In genomic region chr2:196259507-196260481, GRCh38 we compare ENCODE assay signal across 1 cellular context.
TF ChIP-seq lines count a peak whose summit lies in the region.

No MANE protein-coding gene starts in this region.

TF ChIP-seq in K562, 482 proteins besides CTCF, POLR2A, EP300 and RAD21 (continued from another document and continues in another):
- TF ChIP-seq, protein P1, sequence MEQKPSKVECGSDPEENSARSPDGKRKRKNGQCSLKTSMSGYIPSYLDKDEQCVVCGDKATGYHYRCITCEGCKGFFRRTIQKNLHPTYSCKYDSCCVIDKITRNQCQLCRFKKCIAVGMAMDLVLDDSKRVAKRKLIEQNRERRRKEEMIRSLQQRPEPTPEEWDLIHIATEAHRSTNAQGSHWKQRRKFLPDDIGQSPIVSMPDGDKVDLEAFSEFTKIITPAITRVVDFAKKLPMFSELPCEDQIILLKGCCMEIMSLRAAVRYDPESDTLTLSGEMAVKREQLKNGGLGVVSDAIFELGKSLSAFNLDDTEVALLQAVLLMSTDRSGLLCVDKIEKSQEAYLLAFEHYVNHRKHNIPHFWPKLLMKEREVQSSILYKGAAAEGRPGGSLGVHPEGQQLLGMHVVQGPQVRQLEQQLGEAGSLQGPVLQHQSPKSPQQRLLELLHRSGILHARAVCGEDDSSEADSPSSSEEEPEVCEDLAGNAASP (IDR thresholded peaks at IDR 0.05) = no peak
- TF ChIP-seq ZNF57 (CRISPR knock-in tag; IDR thresholded peaks at IDR 0.05) (no peak), RFX7 (CRISPR knock-in tag; IDR thresholded peaks at IDR 0.05) (no peak), MCM2 (IDR thresholded peaks at IDR 0.05; ENCODE audit: low read depth) (no peak), ZNF175 (CRISPR knock-in tag; IDR thresholded peaks at IDR 0.05; ENCODE audit: low read depth) (0 out of 2 replicates have a peak, but pooled peaks have one; percentile 20), RCOR1 (IDR thresholded peaks at IDR 0.05; ENCODE audit: borderline replicate concordance in 1 of 2, low read depth in 2 of 2, low read length in 2 of 2) (peak in 1 of 2 experiments; percentile 59; a peak in 1 of 4 replicates), CCNT2 (IDR thresholded peaks at IDR 0.05; ENCODE audit: borderline replicate concordance, extremely low read depth, insufficient read length, low read depth, low read length) (peak; percentile 45), JUN (IDR thresholded peaks at IDR 0.05; ENCODE audit: borderline replicate concordance, low read depth, low read length) (peak; percentile 58; the same call in 1 of the 2 replicates), JUN (CRISPR knock-in tag; IDR thresholded peaks at IDR 0.05; ENCODE audit: borderline replicate concordance) (no peak), FOXA3 (CRISPR knock-in tag; conservative IDR thresholded peaks at IDR 0.05 in 1 of 2, IDR thresholded peaks at IDR 0.05 in 1 of 2) (peak in 1 of 2 experiments; percentile 73; a peak in 2 of 4 replicates), POLR3G (IDR thresholded peaks at IDR 0.05; ENCODE audit: extremely low read depth, insufficient read length, insufficient replicate concordance) (no peak), ZFP30 (CRISPR knock-in tag; IDR thresholded peaks at IDR 0.05; ENCODE audit: borderline replicate concordance) (no peak), HNRNPL (IDR thresholded peaks at IDR 0.05; ENCODE audit: low read depth, low read length) (no peak), ZC3H4 (CRISPR knock-in tag; IDR thresholded peaks at IDR 0.05; ENCODE audit: borderline replicate concordance) (no peak), EGR1 (conservative IDR thresholded peaks at IDR 0.05) (no peak), BRCA1 (IDR thresholded peaks at IDR 0.05) (no peak), BRCA1 (CRISPR knock-in tag; IDR thresholded peaks at IDR 0.05) (no peak), MAFK (IDR thresholded peaks at IDR 0.05; ENCODE audit: low read length) (no peak), NCOR1 (IDR thresholded peaks at IDR 0.05) (peak; percentile 50), DDX20 (tag; IDR thresholded peaks at IDR 0.05; ENCODE audit: low read depth) (no peak), E4F1 (CRISPR knock-in tag; IDR thresholded peaks at IDR 0.05; ENCODE audit: borderline replicate concordance) (no peak), TAL1 (IDR thresholded peaks at IDR 0.05) (peak; percentile 56; the same call in 1 of the 2 replicates), RBM15 (IDR thresholded peaks at IDR 0.05; ENCODE audit: insufficient read depth, low read length) (no peak), BHLHE40 (IDR thresholded peaks at IDR 0.05; ENCODE audit: low read length) (no peak), NUFIP1 (IDR thresholded peaks at IDR 0.05; ENCODE audit: partially characterized antibody) (no peak), HMG20B (CRISPR knock-in tag; IDR thresholded peaks at IDR 0.05) (no peak), SMARCE1 (IDR thresholded peaks at IDR 0.05) (peak; percentile 87), CHD2 (IDR thresholded peaks at IDR 0.05; ENCODE audit: low read depth, low read length) (no peak), GABPA (tag; conservative IDR thresholded peaks at IDR 0.05; ENCODE audit: low read depth) (peak; percentile 26; the same call in 1 of the 2 replicates)
- TF ChIP-seq, protein P2, sequence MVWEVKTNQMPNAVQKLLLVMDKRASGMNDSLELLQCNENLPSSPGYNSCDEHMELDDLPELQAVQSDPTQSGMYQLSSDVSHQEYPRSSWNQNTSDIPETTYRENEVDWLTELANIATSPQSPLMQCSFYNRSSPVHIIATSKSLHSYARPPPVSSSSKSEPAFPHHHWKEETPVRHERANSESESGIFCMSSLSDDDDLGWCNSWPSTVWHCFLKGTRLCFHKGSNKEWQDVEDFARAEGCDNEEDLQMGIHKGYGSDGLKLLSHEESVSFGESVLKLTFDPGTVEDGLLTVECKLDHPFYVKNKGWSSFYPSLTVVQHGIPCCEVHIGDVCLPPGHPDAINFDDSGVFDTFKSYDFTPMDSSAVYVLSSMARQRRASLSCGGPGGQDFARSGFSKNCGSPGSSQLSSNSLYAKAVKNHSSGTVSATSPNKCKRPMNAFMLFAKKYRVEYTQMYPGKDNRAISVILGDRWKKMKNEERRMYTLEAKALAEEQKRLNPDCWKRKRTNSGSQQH (CRISPR knock-in tag; IDR thresholded peaks at IDR 0.05) = no peak
- TF ChIP-seq, protein P3, sequence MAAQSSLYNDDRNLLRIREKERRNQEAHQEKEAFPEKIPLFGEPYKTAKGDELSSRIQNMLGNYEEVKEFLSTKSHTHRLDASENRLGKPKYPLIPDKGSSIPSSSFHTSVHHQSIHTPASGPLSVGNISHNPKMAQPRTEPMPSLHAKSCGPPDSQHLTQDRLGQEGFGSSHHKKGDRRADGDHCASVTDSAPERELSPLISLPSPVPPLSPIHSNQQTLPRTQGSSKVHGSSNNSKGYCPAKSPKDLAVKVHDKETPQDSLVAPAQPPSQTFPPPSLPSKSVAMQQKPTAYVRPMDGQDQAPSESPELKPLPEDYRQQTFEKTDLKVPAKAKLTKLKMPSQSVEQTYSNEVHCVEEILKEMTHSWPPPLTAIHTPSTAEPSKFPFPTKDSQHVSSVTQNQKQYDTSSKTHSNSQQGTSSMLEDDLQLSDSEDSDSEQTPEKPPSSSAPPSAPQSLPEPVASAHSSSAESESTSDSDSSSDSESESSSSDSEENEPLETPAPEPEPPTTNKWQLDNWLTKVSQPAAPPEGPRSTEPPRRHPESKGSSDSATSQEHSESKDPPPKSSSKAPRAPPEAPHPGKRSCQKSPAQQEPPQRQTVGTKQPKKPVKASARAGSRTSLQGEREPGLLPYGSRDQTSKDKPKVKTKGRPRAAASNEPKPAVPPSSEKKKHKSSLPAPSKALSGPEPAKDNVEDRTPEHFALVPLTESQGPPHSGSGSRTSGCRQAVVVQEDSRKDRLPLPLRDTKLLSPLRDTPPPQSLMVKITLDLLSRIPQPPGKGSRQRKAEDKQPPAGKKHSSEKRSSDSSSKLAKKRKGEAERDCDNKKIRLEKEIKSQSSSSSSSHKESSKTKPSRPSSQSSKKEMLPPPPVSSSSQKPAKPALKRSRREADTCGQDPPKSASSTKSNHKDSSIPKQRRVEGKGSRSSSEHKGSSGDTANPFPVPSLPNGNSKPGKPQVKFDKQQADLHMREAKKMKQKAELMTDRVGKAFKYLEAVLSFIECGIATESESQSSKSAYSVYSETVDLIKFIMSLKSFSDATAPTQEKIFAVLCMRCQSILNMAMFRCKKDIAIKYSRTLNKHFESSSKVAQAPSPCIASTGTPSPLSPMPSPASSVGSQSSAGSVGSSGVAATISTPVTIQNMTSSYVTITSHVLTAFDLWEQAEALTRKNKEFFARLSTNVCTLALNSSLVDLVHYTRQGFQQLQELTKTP (IDR thresholded peaks at IDR 0.05; ENCODE audit: low read depth in 1 of 2, partially characterized antibody in 2 of 2) = peak in 1 of 2 experiments; percentile 48
- TF ChIP-seq, protein P4, sequence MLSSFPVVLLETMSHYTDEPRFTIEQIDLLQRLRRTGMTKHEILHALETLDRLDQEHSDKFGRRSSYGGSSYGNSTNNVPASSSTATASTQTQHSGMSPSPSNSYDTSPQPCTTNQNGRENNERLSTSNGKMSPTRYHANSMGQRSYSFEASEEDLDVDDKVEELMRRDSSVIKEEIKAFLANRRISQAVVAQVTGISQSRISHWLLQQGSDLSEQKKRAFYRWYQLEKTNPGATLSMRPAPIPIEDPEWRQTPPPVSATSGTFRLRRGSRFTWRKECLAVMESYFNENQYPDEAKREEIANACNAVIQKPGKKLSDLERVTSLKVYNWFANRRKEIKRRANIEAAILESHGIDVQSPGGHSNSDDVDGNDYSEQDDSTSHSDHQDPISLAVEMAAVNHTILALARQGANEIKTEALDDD (IDR thresholded peaks at IDR 0.05) = peak; percentile 66
- TF ChIP-seq, protein P5, sequence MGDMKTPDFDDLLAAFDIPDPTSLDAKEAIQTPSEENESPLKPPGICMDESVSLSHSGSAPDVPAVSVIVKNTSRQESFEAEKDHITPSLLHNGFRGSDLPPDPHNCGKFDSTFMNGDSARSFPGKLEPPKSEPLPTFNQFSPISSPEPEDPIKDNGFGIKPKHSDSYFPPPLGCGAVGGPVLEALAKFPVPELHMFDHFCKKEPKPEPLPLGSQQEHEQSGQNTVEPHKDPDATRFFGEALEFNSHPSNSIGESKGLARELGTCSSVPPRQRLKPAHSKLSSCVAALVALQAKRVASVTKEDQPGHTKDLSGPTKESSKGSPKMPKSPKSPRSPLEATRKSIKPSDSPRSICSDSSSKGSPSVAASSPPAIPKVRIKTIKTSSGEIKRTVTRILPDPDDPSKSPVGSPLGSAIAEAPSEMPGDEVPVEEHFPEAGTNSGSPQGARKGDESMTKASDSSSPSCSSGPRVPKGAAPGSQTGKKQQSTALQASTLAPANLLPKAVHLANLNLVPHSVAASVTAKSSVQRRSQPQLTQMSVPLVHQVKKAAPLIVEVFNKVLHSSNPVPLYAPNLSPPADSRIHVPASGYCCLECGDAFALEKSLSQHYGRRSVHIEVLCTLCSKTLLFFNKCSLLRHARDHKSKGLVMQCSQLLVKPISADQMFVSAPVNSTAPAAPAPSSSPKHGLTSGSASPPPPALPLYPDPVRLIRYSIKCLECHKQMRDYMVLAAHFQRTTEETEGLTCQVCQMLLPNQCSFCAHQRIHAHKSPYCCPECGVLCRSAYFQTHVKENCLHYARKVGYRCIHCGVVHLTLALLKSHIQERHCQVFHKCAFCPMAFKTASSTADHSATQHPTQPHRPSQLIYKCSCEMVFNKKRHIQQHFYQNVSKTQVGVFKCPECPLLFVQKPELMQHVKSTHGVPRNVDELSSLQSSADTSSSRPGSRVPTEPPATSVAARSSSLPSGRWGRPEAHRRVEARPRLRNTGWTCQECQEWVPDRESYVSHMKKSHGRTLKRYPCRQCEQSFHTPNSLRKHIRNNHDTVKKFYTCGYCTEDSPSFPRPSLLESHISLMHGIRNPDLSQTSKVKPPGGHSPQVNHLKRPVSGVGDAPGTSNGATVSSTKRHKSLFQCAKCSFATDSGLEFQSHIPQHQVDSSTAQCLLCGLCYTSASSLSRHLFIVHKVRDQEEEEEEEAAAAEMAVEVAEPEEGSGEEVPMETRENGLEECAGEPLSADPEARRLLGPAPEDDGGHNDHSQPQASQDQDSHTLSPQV (IDR thresholded peaks at IDR 0.05) = 0 out of 2 replicates have a peak, but pooled peaks have one; percentile 23
- TF ChIP-seq, protein P6, sequence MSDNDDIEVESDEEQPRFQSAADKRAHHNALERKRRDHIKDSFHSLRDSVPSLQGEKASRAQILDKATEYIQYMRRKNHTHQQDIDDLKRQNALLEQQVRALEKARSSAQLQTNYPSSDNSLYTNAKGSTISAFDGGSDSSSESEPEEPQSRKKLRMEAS (CRISPR knock-in tag; IDR thresholded peaks at IDR 0.05) = no peak
- TF ChIP-seq, protein P7, sequence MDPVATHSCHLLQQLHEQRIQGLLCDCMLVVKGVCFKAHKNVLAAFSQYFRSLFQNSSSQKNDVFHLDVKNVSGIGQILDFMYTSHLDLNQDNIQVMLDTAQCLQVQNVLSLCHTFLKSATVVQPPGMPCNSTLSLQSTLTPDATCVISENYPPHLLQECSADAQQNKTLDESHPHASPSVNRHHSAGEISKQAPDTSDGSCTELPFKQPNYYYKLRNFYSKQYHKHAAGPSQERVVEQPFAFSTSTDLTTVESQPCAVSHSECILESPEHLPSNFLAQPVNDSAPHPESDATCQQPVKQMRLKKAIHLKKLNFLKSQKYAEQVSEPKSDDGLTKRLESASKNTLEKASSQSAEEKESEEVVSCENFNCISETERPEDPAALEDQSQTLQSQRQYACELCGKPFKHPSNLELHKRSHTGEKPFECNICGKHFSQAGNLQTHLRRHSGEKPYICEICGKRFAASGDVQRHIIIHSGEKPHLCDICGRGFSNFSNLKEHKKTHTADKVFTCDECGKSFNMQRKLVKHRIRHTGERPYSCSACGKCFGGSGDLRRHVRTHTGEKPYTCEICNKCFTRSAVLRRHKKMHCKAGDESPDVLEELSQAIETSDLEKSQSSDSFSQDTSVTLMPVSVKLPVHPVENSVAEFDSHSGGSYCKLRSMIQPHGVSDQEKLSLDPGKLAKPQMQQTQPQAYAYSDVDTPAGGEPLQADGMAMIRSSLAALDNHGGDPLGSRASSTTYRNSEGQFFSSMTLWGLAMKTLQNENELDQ (CRISPR knock-in tag; IDR thresholded peaks at IDR 0.05; ENCODE audit: borderline replicate concordance) = no peak
- TF ChIP-seq, protein P8, sequence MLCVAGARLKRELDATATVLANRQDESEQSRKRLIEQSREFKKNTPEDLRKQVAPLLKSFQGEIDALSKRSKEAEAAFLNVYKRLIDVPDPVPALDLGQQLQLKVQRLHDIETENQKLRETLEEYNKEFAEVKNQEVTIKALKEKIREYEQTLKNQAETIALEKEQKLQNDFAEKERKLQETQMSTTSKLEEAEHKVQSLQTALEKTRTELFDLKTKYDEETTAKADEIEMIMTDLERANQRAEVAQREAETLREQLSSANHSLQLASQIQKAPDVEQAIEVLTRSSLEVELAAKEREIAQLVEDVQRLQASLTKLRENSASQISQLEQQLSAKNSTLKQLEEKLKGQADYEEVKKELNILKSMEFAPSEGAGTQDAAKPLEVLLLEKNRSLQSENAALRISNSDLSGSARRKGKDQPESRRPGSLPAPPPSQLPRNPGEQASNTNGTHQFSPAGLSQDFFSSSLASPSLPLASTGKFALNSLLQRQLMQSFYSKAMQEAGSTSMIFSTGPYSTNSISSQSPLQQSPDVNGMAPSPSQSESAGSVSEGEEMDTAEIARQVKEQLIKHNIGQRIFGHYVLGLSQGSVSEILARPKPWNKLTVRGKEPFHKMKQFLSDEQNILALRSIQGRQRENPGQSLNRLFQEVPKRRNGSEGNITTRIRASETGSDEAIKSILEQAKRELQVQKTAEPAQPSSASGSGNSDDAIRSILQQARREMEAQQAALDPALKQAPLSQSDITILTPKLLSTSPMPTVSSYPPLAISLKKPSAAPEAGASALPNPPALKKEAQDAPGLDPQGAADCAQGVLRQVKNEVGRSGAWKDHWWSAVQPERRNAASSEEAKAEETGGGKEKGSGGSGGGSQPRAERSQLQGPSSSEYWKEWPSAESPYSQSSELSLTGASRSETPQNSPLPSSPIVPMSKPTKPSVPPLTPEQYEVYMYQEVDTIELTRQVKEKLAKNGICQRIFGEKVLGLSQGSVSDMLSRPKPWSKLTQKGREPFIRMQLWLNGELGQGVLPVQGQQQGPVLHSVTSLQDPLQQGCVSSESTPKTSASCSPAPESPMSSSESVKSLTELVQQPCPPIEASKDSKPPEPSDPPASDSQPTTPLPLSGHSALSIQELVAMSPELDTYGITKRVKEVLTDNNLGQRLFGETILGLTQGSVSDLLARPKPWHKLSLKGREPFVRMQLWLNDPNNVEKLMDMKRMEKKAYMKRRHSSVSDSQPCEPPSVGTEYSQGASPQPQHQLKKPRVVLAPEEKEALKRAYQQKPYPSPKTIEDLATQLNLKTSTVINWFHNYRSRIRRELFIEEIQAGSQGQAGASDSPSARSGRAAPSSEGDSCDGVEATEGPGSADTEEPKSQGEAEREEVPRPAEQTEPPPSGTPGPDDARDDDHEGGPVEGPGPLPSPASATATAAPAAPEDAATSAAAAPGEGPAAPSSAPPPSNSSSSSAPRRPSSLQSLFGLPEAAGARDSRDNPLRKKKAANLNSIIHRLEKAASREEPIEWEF (CRISPR knock-in tag; IDR thresholded peaks at IDR 0.05) = no peak
